In genomic region chr2:64808092-64808491, GRCh38 we compare ENCODE assay signal across 17 cellular contexts.
DNase-seq lines count a peak whose midpoint lies in the region; ATAC-seq and TF ChIP-seq lines count a peak whose summit lies in the region.
"Had no signal": no experiment of that assay in that cellular context is flagged by ENCODE, and none has a peak within 500 bp of the region (broad histone marks: within the 10 kb centered on the region; RNA-seq: fewer than 3 reads in every experiment).

No MANE protein-coding gene starts in this region.

- TF ChIP-seq CTCF in SK-N-SH (IDR thresholded peaks at IDR 0.05) (no peak), osteocyte (IDR thresholded peaks at IDR 0.05) (no peak)

- TF ChIP-seq RAD21 in SK-N-SH (IDR thresholded peaks at IDR 0.05; ENCODE audit: low read length) = no peak

- no peaks in the 10 kb centered on the region for H3K9me2 ChIP-seq in SK-N-SH

- peaks cover 0 to 4% of the 10 kb centered on the region in 2 experiments; a peak in 1 of 4 replicates for H3K4me1 ChIP-seq in SK-N-SH (ENCODE audit: control insufficient read depth in 1 of 2, insufficient read depth in 2 of 2, low read depth in 1 of 2, low read length in 1 of 2)
- H3K4me1 ChIP-seq: ascending aorta, tibial artery had no signal

- H3K36me3 Mint-ChIP-seq in activated naive CD8-positive, alpha-beta T cell treated with anti-CD3 and anti-CD28 coated beads for 36 hours = no peaks in the 10 kb centered on the region
- H3K36me3 Mint-ChIP-seq in osteocyte (ENCODE audit: unreplicated experiment) = no peaks in the 10 kb centered on the region

- H3K27ac ChIP-seq in SK-N-SH (ENCODE audit: low read depth in 2 of 2, low read length in 1 of 2) = peak overlapping the region in 1 of 2 experiments; percentile 77; a peak in 2 of 4 replicates
- H3K27ac ChIP-seq: ascending aorta, BLaER1, tibial artery had no signal

- H3K27me3 Mint-ChIP-seq in activated naive CD8-positive, alpha-beta T cell treated with anti-CD3 and anti-CD28 coated beads for 36 hours = no peaks in the 10 kb centered on the region
- H3K27me3 Mint-ChIP-seq in osteocyte (ENCODE audit: unreplicated experiment) = no peaks in the 10 kb centered on the region

- intact Hi-C loops in Right ventricle myocardium inferior (cut with DNase I) = no loop called here

- no peaks in the 10 kb centered on the region for H3K9me3 ChIP-seq in SK-N-SH
- H3K9me3 ChIP-seq: ascending aorta, BLaER1 had no signal

- H3K27me3 ChIP-seq in SK-N-SH (ENCODE audit: insufficient read depth) = no peaks in the 10 kb centered on the region
- H3K27me3 ChIP-seq: ascending aorta, BLaER1, tibial artery had no signal

- POLR2A ChIA-PET in SK-N-SH (lab: Yijun Ruan, JAX) = no interaction called here

- H3K9ac ChIP-seq in SK-N-SH = peak overlapping the region; percentile 27; the same call in 1 of the 2 replicates
- H3K9ac ChIP-seq: BLaER1 had no signal

- no peak overlapping the region for H3K4me3 Mint-ChIP-seq in activated naive CD8-positive, alpha-beta T cell treated with anti-CD3 and anti-CD28 coated beads for 36 hours
- H3K4me3 Mint-ChIP-seq in osteocyte (ENCODE audit: unreplicated experiment) = no peak overlapping the region
- H3K4me3 Mint-ChIP-seq: neural crest cell had no signal

- ATAC-seq in SK-N-SH treated with all-trans-retinoic acid at 6 μM for 48 hours = no peak
- no peak for ATAC-seq in GM18502 (IDR thresholded peaks at IDR 0.05; ENCODE audit: poor library complexity, unreplicated experiment)
- no peak for ATAC-seq in Right ventricle myocardium inferior
- no peak for ATAC-seq in HG02678 (IDR thresholded peaks at IDR 0.05; ENCODE audit: unreplicated experiment)

- H3K27ac Mint-ChIP-seq in activated naive CD8-positive, alpha-beta T cell treated with anti-CD3 and anti-CD28 coated beads for 36 hours = peak overlapping the region; percentile 71
- H3K27ac Mint-ChIP-seq in osteocyte (ENCODE audit: unreplicated experiment) = peak overlapping the region; percentile 42

- no peak overlapping the region for H3K4me3 ChIP-seq in SK-N-SH (ENCODE audit: low read depth in 2 of 2, low read length in 1 of 2)
- H3K4me3 ChIP-seq: ascending aorta, BLaER1, tibial artery had no signal

- H3F3A ChIP-seq in SK-N-SH (replicated peaks; ENCODE audit: insufficient read depth) = no peaks in the 10 kb centered on the region

- peaks cover 4% of the 10 kb centered on the region for H3K9me3 Mint-ChIP-seq in activated naive CD8-positive, alpha-beta T cell treated with anti-CD3 and anti-CD28 coated beads for 36 hours
- H3K9me3 Mint-ChIP-seq in osteocyte (ENCODE audit: unreplicated experiment) = no peaks in the 10 kb centered on the region
- H3K9me3 Mint-ChIP-seq: neural crest cell had no signal

- no peaks in the 10 kb centered on the region for H4K20me1 ChIP-seq in SK-N-SH (ENCODE audit: insufficient read depth)
- H4K20me1 ChIP-seq: BLaER1 had no signal

- DNase-seq in SK-N-SH (no peak), NCI-H146 treated with DMSO at 0.1 percent for 48 hours (lab: John Stamatoyannopoulos, UW; ENCODE audit: unreplicated experiment) (peak; percentile 81), osteocyte (ENCODE audit: extremely low spot score, unreplicated experiment) (no peak), Right ventricle myocardium inferior (ENCODE audit: missing footprints) (no peak)
- DNase-seq in activated naive CD8-positive, alpha-beta T cell treated with anti-CD3 and anti-CD28 coated beads for 36 hours = no peak
- DNase-seq: activated gamma-delta T cell treated with Interleukin-2 at 50 U/mL for 16 hours; effector memory CD4-positive, alpha-beta T cell; GDM1; NCI-H2029 treated with DMSO at 0.1 percent for 48 hours; NCI-H524; tibial artery had no signal

- no peaks in the 10 kb centered on the region for H3K79me2 ChIP-seq in SK-N-SH (ENCODE audit: insufficient read depth)

- peak overlapping the region; percentile 88 for H2AFZ ChIP-seq in SK-N-SH (ENCODE audit: low read depth)

- H3K4me2 ChIP-seq in SK-N-SH = peak overlapping the region; percentile 20; the same call in 1 of the 2 replicates
- H3K4me2 ChIP-seq: BLaER1 had no signal

- CTCF ChIA-PET in SK-N-SH (lab: Yijun Ruan, JAX) = interaction anchor here (1.0 to 1.3 kb wide), 2 partner anchors 9 to 162 kb away, joined by 3 to 4 read pairs; no protein-coding TSS in a partner anchor

- peaks cover 21% of the 10 kb centered on the region for H3K4me1 Mint-ChIP-seq in activated naive CD8-positive, alpha-beta T cell treated with anti-CD3 and anti-CD28 coated beads for 36 hours
- peaks cover 16% of the 10 kb centered on the region for H3K4me1 Mint-ChIP-seq in osteocyte (ENCODE audit: unreplicated experiment)

- no peaks in the 10 kb centered on the region for H3K36me3 ChIP-seq in SK-N-SH (replicated peaks in 1 of 2; ENCODE audit: control insufficient read depth in 1 of 2, insufficient read depth in 2 of 2, low read length in 1 of 2)
- H3K36me3 ChIP-seq: ascending aorta, BLaER1, tibial artery had no signal

- WGBS in SK-N-SH (ENCODE audit: low lambda C conversion rate) = 82% methylated on average over 2 of the region's 2 CpGs

- TF ChIP-seq EP300 in SK-N-SH (IDR thresholded peaks at IDR 0.05; ENCODE audit: borderline replicate concordance in 1 of 2, low read depth in 1 of 2, low read length in 1 of 2) = no peak

TF ChIP-seq in SK-N-SH, 30 proteins besides CTCF, POLR2A, EP300 and RAD21:
- no peak for TF ChIP-seq GATA2 (CRISPR knock-in tag; IDR thresholded peaks at IDR 0.05)
- TF ChIP-seq POLR2AphosphoS5 (IDR thresholded peaks at IDR 0.05; ENCODE audit: low read depth, low read length) = no peak
- TF ChIP-seq MEF2A (IDR thresholded peaks at IDR 0.05; ENCODE audit: borderline replicate concordance, low read depth) = no peak

TF ChIP-seq in SK-N-SH treated with all-trans-retinoic acid at 6 μM for 48 hours, 23 proteins besides CTCF, POLR2A, EP300 and RAD21:
- TF ChIP-seq PPARA (CRISPR knock-in tag; IDR thresholded peaks at IDR 0.05; ENCODE audit: borderline replicate concordance) = no peak
- no peak for TF ChIP-seq TSHZ2 (CRISPR knock-in tag; IDR thresholded peaks at IDR 0.05)
- no peak for TF ChIP-seq SNAI2 (CRISPR knock-in tag; IDR thresholded peaks at IDR 0.05)
- TF ChIP-seq TOX (CRISPR knock-in tag; IDR thresholded peaks at IDR 0.05; ENCODE audit: borderline replicate concordance) = no peak
- no peak for TF ChIP-seq RARB (CRISPR knock-in tag; IDR thresholded peaks at IDR 0.05)
- no peak for TF ChIP-seq ESRRG (CRISPR knock-in tag; IDR thresholded peaks at IDR 0.05)
- TF ChIP-seq CSDC2 (CRISPR knock-in tag; IDR thresholded peaks at IDR 0.05) = no peak
